In genomic region chr20:461254-462198, GRCh38 we compare ENCODE assay signal across 1 cellular context.
A peak's percentile ranks its signal among the peaks of the same experiment; 100 is the strongest.
TF ChIP-seq lines count a peak whose summit lies in the region.

No MANE protein-coding gene starts in this region.

TF ChIP-seq in HepG2, 621 proteins besides CTCF, POLR2A, EP300 and RAD21 (continued from another document and continues in another):
- TF ChIP-seq ZNF513 (CRISPR knock-in tag; conservative IDR thresholded peaks at IDR 0.05) (no peak), ATF7 (IDR thresholded peaks at IDR 0.05) (no peak), ATF7 (CRISPR knock-in tag; IDR thresholded peaks at IDR 0.05) (0 out of 2 replicates have a peak, but pooled peaks have one; percentile 48), ZNF232 (CRISPR knock-in tag; IDR thresholded peaks at IDR 0.05; ENCODE audit: borderline replicate concordance) (peak; percentile 56; the same call in 1 of the 2 replicates), ARHGAP35 (CRISPR knock-in tag; IDR thresholded peaks at IDR 0.05; ENCODE audit: borderline replicate concordance) (no peak), ZNF780A (CRISPR knock-in tag; IDR thresholded peaks at IDR 0.05) (no peak), ZNF558 (CRISPR knock-in tag; IDR thresholded peaks at IDR 0.05; ENCODE audit: borderline replicate concordance) (no peak), ZNF546 (CRISPR knock-in tag; conservative IDR thresholded peaks at IDR 0.05) (peak; percentile 28; the same call in 1 of the 2 replicates), PITX1 (CRISPR knock-in tag; IDR thresholded peaks at IDR 0.05) (no peak; the same call in none of the 2 replicates), ZNF326 (CRISPR knock-in tag; IDR thresholded peaks at IDR 0.05; ENCODE audit: borderline replicate concordance) (no peak), DRAP1 (CRISPR knock-in tag; IDR thresholded peaks at IDR 0.05) (no peak; the same call in 1 of the 2 replicates), ZNF318 (CRISPR knock-in tag; IDR thresholded peaks at IDR 0.05) (no peak), MAF1 (CRISPR knock-in tag; IDR thresholded peaks at IDR 0.05; ENCODE audit: borderline replicate concordance) (no peak), FOXP1 (IDR thresholded peaks at IDR 0.05) (no peak), FOXP1 (CRISPR knock-in tag; IDR thresholded peaks at IDR 0.05) (no peak), ZNF570 (CRISPR knock-in tag; IDR thresholded peaks at IDR 0.05; ENCODE audit: borderline replicate concordance) (no peak), MED1 (CRISPR knock-in tag; IDR thresholded peaks at IDR 0.05) (peak; percentile 12; the same call in 1 of the 2 replicates), ZNF20 (CRISPR knock-in tag; IDR thresholded peaks at IDR 0.05) (peak; percentile 30; the same call in 1 of the 2 replicates), USF2 (IDR thresholded peaks at IDR 0.05; ENCODE audit: low read depth, low read length) (no peak), USF2 (CRISPR knock-in tag; IDR thresholded peaks at IDR 0.05; ENCODE audit: borderline replicate concordance) (no peak; the same call in 1 of the 2 replicates), RBAK (CRISPR knock-in tag; IDR thresholded peaks at IDR 0.05) (no peak), ZNF512 (CRISPR knock-in tag; IDR thresholded peaks at IDR 0.05) (no peak), ZBTB25 (CRISPR knock-in tag; IDR thresholded peaks at IDR 0.05) (no peak), ZNF746 (CRISPR knock-in tag; IDR thresholded peaks at IDR 0.05) (no peak), PRDM4 (CRISPR knock-in tag; IDR thresholded peaks at IDR 0.05; ENCODE audit: borderline replicate concordance) (no peak), ZFP36L1 (CRISPR knock-in tag; IDR thresholded peaks at IDR 0.05) (no peak), ZNF230 (CRISPR knock-in tag; IDR thresholded peaks at IDR 0.05) (0 out of 2 replicates have a peak, but pooled peaks have one; percentile 59), DPF2 (CRISPR knock-in tag; IDR thresholded peaks at IDR 0.05; ENCODE audit: borderline replicate concordance, low read depth) (no peak), CERS6 (CRISPR knock-in tag; IDR thresholded peaks at IDR 0.05) (no peak), PLSCR1 (CRISPR knock-in tag; IDR thresholded peaks at IDR 0.05; ENCODE audit: borderline replicate concordance) (no peak), IRF9 (CRISPR knock-in tag; IDR thresholded peaks at IDR 0.05; ENCODE audit: borderline replicate concordance) (no peak; the same call in 1 of the 2 replicates), ZNF569 (CRISPR knock-in tag; IDR thresholded peaks at IDR 0.05; ENCODE audit: borderline replicate concordance) (no peak), SMARCE1 (IDR thresholded peaks at IDR 0.05; ENCODE audit: borderline replicate concordance) (no peak), ETS1 (CRISPR knock-in tag; IDR thresholded peaks at IDR 0.05) (no peak), NFKB2 (CRISPR knock-in tag; IDR thresholded peaks at IDR 0.05; ENCODE audit: borderline replicate concordance) (0 out of 2 replicates have a peak, but pooled peaks have one; percentile 38)
